1 cellular context compared by ENCODE assay signal in genomic region chr12:69585189-69586062, GRCh38.
TF ChIP-seq lines count a peak whose summit lies in the region.

Gene CCT2, plus strand, starts transcription at chr12:69585459. Its CDS starts 63 bp downstream, at chr12:69585522.

TF ChIP-seq in K562, 482 proteins besides CTCF, POLR2A, EP300 and RAD21 (continued from another document and continues in another):
- TF ChIP-seq GMEB1 (CRISPR knock-in tag; IDR thresholded peaks at IDR 0.05) (peak; percentile 60), ZNF280B (CRISPR knock-in tag; IDR thresholded peaks at IDR 0.05) (no peak), PYGO2 (tag; IDR thresholded peaks at IDR 0.05) (no peak), HINFP (tag; conservative IDR thresholded peaks at IDR 0.05; ENCODE audit: low read depth) (no peak), SIN3B (IDR thresholded peaks at IDR 0.05; ENCODE audit: low read depth) (peak; percentile 47; the same call in 1 of the 2 replicates), ZNF431 (CRISPR knock-in tag; IDR thresholded peaks at IDR 0.05) (peak; percentile 39; the same call in 1 of the 2 replicates), MLLT1 (IDR thresholded peaks at IDR 0.05) (peak in 1 of 2 experiments; percentile 51; a peak in 1 of 4 replicates), FUS (optimal IDR thresholded peaks at IDR 0.05; ENCODE audit: low read depth, low read length) (peak; percentile 5), ZBTB26 (CRISPR knock-in tag; IDR thresholded peaks at IDR 0.05) (no peak), ZFPM2 (CRISPR knock-in tag; IDR thresholded peaks at IDR 0.05) (no peak), E2F5 (CRISPR knock-in tag; IDR thresholded peaks at IDR 0.05) (peak; percentile 93), BRD9 (IDR thresholded peaks at IDR 0.05; ENCODE audit: low read depth, partially characterized antibody) (peak; percentile 35), E2F1 (CRISPR knock-in tag; IDR thresholded peaks at IDR 0.05) (0 out of 2 replicates have a peak, but pooled peaks have one; percentile 79), RUNX1 (IDR thresholded peaks at IDR 0.05; ENCODE audit: low read depth) (0 out of 2 replicates have a peak, but pooled peaks have one; percentile 57), IRF9 (tag; IDR thresholded peaks at IDR 0.05) (no peak), SRSF9 (IDR thresholded peaks at IDR 0.05; ENCODE audit: borderline replicate concordance, low read depth, low read length) (no peak), HMG20B (CRISPR knock-in tag; IDR thresholded peaks at IDR 0.05) (no peak), CHD1 (IDR thresholded peaks at IDR 0.05; ENCODE audit: low read length) (peak; percentile 66), PRMT5 (CRISPR knock-in tag; IDR thresholded peaks at IDR 0.05) (no peak; the same call in 1 of the 2 replicates), ZNF511 (CRISPR knock-in tag; IDR thresholded peaks at IDR 0.05) (peak; percentile 88), ZNF551 (CRISPR knock-in tag; IDR thresholded peaks at IDR 0.05) (no peak), MED1 (CRISPR knock-in tag; IDR thresholded peaks at IDR 0.05; ENCODE audit: borderline replicate concordance) (no peak), PHF21A (IDR thresholded peaks at IDR 0.05; ENCODE audit: borderline replicate concordance, low read depth) (no peak), ZBTB40 (IDR thresholded peaks at IDR 0.05) (peak; percentile 90), ZBTB40 (CRISPR knock-in tag; IDR thresholded peaks at IDR 0.05) (no peak), GTF2F1 (IDR thresholded peaks at IDR 0.05; ENCODE audit: low read depth, low read length) (no peak), CAMTA2 (CRISPR knock-in tag; conservative IDR thresholded peaks at IDR 0.05) (no peak), ZNF695 (CRISPR knock-in tag; IDR thresholded peaks at IDR 0.05) (no peak), ARHGAP35 (IDR thresholded peaks at IDR 0.05; ENCODE audit: partially characterized antibody) (no peak)
